In the genomic region with DNA sequence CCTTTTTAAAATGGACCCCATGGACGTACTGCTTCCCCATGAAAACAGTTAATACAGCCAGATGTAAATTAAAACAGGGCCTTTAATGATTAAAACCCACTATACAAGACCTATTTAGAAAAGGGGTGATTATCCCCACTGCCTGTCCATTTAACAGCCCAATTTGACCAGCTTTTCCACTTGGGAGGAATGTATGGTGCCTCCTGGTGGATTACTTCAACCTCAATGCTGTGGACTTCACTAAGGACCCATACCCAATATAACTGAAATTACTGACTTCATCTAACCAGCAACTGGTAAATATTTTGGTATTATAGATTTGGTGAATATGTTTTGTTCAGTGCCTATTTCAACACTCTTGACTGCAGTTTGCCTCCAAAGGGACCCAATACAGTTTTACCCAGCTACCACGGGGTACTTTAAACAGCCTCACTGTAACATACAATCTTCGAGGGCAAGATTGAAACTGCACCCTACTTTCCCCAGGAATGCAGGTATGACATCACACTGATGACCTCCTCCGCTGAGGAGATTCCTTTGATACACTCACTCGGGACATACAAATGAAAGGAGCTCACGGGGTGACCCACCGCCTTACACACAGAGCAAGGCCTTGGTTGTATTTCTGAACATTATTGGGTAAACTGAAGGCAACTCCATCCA, we compare ENCODE assay signal across 1 cellular context.
TF ChIP-seq lines count a peak whose summit lies in the region.

No MANE protein-coding gene starts in this region.

TF ChIP-seq in WTC11, 78 proteins besides CTCF, POLR2A, EP300 and RAD21 (continued from another document):
- TF ChIP-seq, protein P1, sequence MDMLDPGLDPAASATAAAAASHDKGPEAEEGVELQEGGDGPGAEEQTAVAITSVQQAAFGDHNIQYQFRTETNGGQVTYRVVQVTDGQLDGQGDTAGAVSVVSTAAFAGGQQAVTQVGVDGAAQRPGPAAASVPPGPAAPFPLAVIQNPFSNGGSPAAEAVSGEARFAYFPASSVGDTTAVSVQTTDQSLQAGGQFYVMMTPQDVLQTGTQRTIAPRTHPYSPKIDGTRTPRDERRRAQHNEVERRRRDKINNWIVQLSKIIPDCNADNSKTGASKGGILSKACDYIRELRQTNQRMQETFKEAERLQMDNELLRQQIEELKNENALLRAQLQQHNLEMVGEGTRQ (CRISPR knock-in tag; IDR thresholded peaks at IDR 0.05), result no peak
- TF ChIP-seq, protein P2, sequence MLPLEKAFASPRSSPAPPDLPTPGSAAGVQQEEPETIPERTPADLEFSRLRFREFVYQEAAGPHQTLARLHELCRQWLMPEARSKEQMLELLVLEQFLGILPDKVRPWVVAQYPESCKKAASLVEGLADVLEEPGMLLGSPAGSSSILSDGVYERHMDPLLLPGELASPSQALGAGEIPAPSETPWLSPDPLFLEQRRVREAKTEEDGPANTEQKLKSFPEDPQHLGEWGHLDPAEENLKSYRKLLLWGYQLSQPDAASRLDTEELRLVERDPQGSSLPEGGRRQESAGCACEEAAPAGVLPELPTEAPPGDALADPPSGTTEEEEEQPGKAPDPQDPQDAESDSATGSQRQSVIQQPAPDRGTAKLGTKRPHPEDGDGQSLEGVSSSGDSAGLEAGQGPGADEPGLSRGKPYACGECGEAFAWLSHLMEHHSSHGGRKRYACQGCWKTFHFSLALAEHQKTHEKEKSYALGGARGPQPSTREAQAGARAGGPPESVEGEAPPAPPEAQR (CRISPR knock-in tag; IDR thresholded peaks at IDR 0.05), result no peak
- TF ChIP-seq, protein P3, sequence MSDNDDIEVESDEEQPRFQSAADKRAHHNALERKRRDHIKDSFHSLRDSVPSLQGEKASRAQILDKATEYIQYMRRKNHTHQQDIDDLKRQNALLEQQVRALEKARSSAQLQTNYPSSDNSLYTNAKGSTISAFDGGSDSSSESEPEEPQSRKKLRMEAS (CRISPR knock-in tag; IDR thresholded peaks at IDR 0.05), result no peak
- TF ChIP-seq, protein P4, sequence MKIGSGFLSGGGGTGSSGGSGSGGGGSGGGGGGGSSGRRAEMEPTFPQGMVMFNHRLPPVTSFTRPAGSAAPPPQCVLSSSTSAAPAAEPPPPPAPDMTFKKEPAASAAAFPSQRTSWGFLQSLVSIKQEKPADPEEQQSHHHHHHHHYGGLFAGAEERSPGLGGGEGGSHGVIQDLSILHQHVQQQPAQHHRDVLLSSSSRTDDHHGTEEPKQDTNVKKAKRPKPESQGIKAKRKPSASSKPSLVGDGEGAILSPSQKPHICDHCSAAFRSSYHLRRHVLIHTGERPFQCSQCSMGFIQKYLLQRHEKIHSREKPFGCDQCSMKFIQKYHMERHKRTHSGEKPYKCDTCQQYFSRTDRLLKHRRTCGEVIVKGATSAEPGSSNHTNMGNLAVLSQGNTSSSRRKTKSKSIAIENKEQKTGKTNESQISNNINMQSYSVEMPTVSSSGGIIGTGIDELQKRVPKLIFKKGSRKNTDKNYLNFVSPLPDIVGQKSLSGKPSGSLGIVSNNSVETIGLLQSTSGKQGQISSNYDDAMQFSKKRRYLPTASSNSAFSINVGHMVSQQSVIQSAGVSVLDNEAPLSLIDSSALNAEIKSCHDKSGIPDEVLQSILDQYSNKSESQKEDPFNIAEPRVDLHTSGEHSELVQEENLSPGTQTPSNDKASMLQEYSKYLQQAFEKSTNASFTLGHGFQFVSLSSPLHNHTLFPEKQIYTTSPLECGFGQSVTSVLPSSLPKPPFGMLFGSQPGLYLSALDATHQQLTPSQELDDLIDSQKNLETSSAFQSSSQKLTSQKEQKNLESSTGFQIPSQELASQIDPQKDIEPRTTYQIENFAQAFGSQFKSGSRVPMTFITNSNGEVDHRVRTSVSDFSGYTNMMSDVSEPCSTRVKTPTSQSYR (CRISPR knock-in tag; IDR thresholded peaks at IDR 0.05), result no peak
- TF ChIP-seq HMGA2 (CRISPR knock-in tag; IDR thresholded peaks at IDR 0.05) (no peak), TEAD1 (CRISPR knock-in tag; IDR thresholded peaks at IDR 0.05) (no peak)
- TF ChIP-seq, protein P5, sequence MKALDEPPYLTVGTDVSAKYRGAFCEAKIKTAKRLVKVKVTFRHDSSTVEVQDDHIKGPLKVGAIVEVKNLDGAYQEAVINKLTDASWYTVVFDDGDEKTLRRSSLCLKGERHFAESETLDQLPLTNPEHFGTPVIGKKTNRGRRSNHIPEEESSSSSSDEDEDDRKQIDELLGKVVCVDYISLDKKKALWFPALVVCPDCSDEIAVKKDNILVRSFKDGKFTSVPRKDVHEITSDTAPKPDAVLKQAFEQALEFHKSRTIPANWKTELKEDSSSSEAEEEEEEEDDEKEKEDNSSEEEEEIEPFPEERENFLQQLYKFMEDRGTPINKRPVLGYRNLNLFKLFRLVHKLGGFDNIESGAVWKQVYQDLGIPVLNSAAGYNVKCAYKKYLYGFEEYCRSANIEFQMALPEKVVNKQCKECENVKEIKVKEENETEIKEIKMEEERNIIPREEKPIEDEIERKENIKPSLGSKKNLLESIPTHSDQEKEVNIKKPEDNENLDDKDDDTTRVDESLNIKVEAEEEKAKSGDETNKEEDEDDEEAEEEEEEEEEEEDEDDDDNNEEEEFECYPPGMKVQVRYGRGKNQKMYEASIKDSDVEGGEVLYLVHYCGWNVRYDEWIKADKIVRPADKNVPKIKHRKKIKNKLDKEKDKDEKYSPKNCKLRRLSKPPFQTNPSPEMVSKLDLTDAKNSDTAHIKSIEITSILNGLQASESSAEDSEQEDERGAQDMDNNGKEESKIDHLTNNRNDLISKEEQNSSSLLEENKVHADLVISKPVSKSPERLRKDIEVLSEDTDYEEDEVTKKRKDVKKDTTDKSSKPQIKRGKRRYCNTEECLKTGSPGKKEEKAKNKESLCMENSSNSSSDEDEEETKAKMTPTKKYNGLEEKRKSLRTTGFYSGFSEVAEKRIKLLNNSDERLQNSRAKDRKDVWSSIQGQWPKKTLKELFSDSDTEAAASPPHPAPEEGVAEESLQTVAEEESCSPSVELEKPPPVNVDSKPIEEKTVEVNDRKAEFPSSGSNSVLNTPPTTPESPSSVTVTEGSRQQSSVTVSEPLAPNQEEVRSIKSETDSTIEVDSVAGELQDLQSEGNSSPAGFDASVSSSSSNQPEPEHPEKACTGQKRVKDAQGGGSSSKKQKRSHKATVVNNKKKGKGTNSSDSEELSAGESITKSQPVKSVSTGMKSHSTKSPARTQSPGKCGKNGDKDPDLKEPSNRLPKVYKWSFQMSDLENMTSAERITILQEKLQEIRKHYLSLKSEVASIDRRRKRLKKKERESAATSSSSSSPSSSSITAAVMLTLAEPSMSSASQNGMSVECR (CRISPR knock-in tag; IDR thresholded peaks at IDR 0.05; ENCODE audit: borderline replicate concordance), result no peak
